ENCODE assay signal across 1 cellular context in genomic region chr1:21317035-21317689, GRCh38.
TF ChIP-seq lines count a peak whose summit lies in the region.

No MANE protein-coding gene starts in this region.

TF ChIP-seq in WTC11, 78 proteins besides CTCF, POLR2A, EP300 and RAD21 (continued from another document):
- TF ChIP-seq AFF4 (CRISPR knock-in tag; IDR thresholded peaks at IDR 0.05; ENCODE audit: borderline replicate concordance) (no peak), ETV6 (CRISPR knock-in tag; IDR thresholded peaks at IDR 0.05) (no peak), TEAD4 (CRISPR knock-in tag; IDR thresholded peaks at IDR 0.05) (no peak), ELF4 (CRISPR knock-in tag; IDR thresholded peaks at IDR 0.05; ENCODE audit: low read depth) (no peak), PRDM15 (CRISPR knock-in tag; IDR thresholded peaks at IDR 0.05) (no peak), IRF1 (CRISPR knock-in tag; IDR thresholded peaks at IDR 0.05) (no peak)
